Comparison of ENCODE assay signal across 30 cellular contexts in genomic region chr4:101938836-101939235, GRCh38.
"Had no signal": no experiment of that assay in that cellular context is flagged by ENCODE, and none has a peak within 500 bp of the region (broad histone marks: within the 10 kb centered on the region; RNA-seq: fewer than 3 reads in every experiment).

No MANE protein-coding gene starts in this region.

- H3K9me3 Mint-ChIP-seq: activated CD8-positive, alpha-beta T cell treated with anti-CD3 and anti-CD28 coated beads for 36 hours; activated naive CD4-positive, alpha-beta T cell treated with anti-CD3 and anti-CD28 coated beads, Interleukin-2, amount 10 ng/mL, durations not matched to agents 7 days and 5 days had no signal

- H3K27me3 Mint-ChIP-seq: activated naive CD4-positive, alpha-beta T cell treated with anti-CD3 and anti-CD28 coated beads, Interleukin-2, amount 10 ng/mL, durations not matched to agents 7 days and 5 days had no signal

- H3K4me1 ChIP-seq: breast epithelium had no signal

- H3K36me3 Mint-ChIP-seq: activated naive CD4-positive, alpha-beta T cell treated with anti-CD3 and anti-CD28 coated beads, Interleukin-2, amount 10 ng/mL, durations not matched to agents 7 days and 5 days; activated naive CD8-positive, alpha-beta T cell treated with anti-CD3 and anti-CD28 coated beads for 36 hours had no signal

- DNase-seq: activated CD4-positive, alpha-beta T cell treated with anti-CD3 and anti-CD28 coated beads for 36 hours; activated CD8-positive, alpha-beta memory T cell treated with anti-CD3 and anti-CD28 coated beads, Interleukin-2, amount 50 U/mL, for 4 hours; activated CD8-positive, alpha-beta T cell treated with anti-CD3 and anti-CD28 coated beads for 36 hours; activated gamma-delta T cell treated with Interleukin-2 at 50 U/mL for 16 hours; activated naive CD4-positive, alpha-beta T cell treated with anti-CD3 and anti-CD28 coated beads, Interleukin-2, amount 10 ng/mL, durations not matched to agents 7 days and 5 days; activated naive CD8-positive, alpha-beta T cell treated with anti-CD3 and anti-CD28 coated beads for 36 hours; activated T-cell treated with anti-CD3 and anti-CD28 coated beads, Interleukin-2, amount 50 U/mL, for 72 hours; anterior cingulate cortex; caudate nucleus; KBM-7; NCI-H1092; NCI-H1417 treated with DMSO at 0.1 percent for 48 hours; NCI-H1694; NCI-H2029; NCI-H2107; NCI-H2171 treated with DMSO at 0.1 percent for 48 hours; NCI-H226; NCI-H526; NCI-H82; OCI-M1; RPMI8226; T1000 had no signal

- H3K27ac Mint-ChIP-seq: activated CD4-positive, alpha-beta T cell treated with anti-CD3 and anti-CD28 coated beads for 36 hours; activated CD8-positive, alpha-beta T cell treated with anti-CD3 and anti-CD28 coated beads for 36 hours; activated naive CD4-positive, alpha-beta T cell treated with anti-CD3 and anti-CD28 coated beads, Interleukin-2, amount 10 ng/mL, durations not matched to agents 7 days and 5 days; activated naive CD8-positive, alpha-beta T cell treated with anti-CD3 and anti-CD28 coated beads for 36 hours; activated T-cell treated with anti-CD3 and anti-CD28 coated beads, Interleukin-2, amount 50 U/mL, for 72 hours; activated T-helper 2 cell treated with anti-CD3 and anti-CD28 coated beads, Interferon-gamma antibody, Interleukin-2, Interleukin-4, amounts not matched to agents 10 μg/mL and 5 μg/mL and 100 μg/mL, durations not matched to agents 14 hours and 24 hours and 36 hours; T-helper 1 cell treated with Interleukin-12 subunit alpha and Interleukin-12 subunit beta and Interleukin-4 antibody, amounts not matched to agents 30 μg/mL and 1 μg/mL, for 36 hours had no signal

- H3K27ac ChIP-seq: breast epithelium, SK-N-MC, VCaP had no signal

- H3K27me3 ChIP-seq: breast epithelium had no signal

- H3K9me3 ChIP-seq: breast epithelium had no signal

- H3K4me1 Mint-ChIP-seq: activated CD4-positive, alpha-beta T cell treated with anti-CD3 and anti-CD28 coated beads for 36 hours; activated naive CD4-positive, alpha-beta T cell treated with anti-CD3 and anti-CD28 coated beads, Interleukin-2, amount 10 ng/mL, durations not matched to agents 7 days and 5 days; activated naive CD8-positive, alpha-beta T cell treated with anti-CD3 and anti-CD28 coated beads for 36 hours had no signal

- FAIRE-seq: TTC549 had no signal

- ATAC-seq: activated CD4-positive, alpha-beta T cell treated with anti-CD3 and anti-CD28 coated beads for 36 hours; activated CD8-positive, alpha-beta T cell treated with anti-CD3 and anti-CD28 coated beads for 36 hours; activated T-cell treated with anti-CD3 and anti-CD28 coated beads, Interleukin-2, amount 50 U/mL, for 72 hours; Panc1; Right ventricle myocardium inferior had no signal

- H3K36me3 ChIP-seq: breast epithelium had no signal

- H3K4me3 Mint-ChIP-seq: activated CD4-positive, alpha-beta T cell treated with anti-CD3 and anti-CD28 coated beads for 36 hours; activated CD8-positive, alpha-beta T cell treated with anti-CD3 and anti-CD28 coated beads for 36 hours; activated naive CD4-positive, alpha-beta T cell treated with anti-CD3 and anti-CD28 coated beads, Interleukin-2, amount 10 ng/mL, durations not matched to agents 7 days and 5 days; activated naive CD8-positive, alpha-beta T cell treated with anti-CD3 and anti-CD28 coated beads for 36 hours; activated T-cell treated with anti-CD3 and anti-CD28 coated beads, Interleukin-2, amount 50 U/mL, for 72 hours; T-helper 1 cell treated with Interleukin-12 subunit alpha and Interleukin-12 subunit beta and Interleukin-4 antibody, amounts not matched to agents 30 μg/mL and 1 μg/mL, for 36 hours had no signal

- H3K4me3 ChIP-seq: breast epithelium, SK-N-MC had no signal
